In the genomic region with DNA sequence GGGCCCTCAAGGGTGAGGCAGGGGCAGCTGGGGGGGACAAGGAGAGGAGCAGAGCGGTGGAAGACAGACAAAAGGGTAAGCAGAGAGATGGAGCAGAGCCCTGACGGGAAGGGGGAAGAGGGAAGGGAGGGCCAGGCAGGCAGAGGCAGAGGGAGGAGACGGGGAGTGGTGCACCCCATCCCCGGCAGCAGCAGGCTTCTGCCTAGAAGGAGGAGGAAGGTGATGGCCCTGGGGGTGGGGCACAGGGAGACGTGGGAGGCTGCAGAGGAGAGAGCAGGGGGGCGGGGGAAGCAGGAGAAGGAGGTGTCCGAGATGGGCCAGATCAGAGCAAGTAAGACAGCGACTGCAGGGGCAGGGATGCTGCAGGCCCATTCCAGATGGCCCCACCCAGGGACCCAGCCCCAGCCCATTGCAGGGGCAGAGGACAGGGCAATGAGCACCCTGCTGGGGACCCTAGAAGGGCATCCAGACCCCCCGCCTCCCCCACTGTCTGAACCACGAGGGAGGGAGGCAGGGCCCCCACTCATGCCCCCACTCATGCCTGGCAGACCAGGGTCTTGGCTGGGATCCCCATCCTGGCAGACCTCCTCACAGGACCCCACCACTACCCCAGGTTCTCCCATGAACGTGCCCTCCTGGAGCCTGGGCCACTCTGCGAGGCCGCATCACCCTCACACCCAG, we compare ENCODE assay signal across 17 cellular contexts. TPM values are rescaled to one million over a fixed set of nuclear protein-coding genes. Genes with fewer than 3 reads are reported as not detected.
"Had no signal": no experiment of that assay in that cellular context is flagged by ENCODE, and none has a peak within 500 bp of the region (broad histone marks: within the 10 kb centered on the region; RNA-seq: fewer than 3 reads in every experiment).

No MANE protein-coding gene starts in this region.

- H3K27ac Mint-ChIP-seq: activated CD8-positive, alpha-beta memory T cell treated with anti-CD3 and anti-CD28 coated beads, Interleukin-2, amount 10 ng/mL, durations not matched to agents 7 days and 5 days; activated naive CD4-positive, alpha-beta T cell treated with anti-CD3 and anti-CD28 coated beads, Interleukin-2, amount 50 U/mL, for 24 hours; activated T-cell treated with anti-CD3 and anti-CD28 coated beads, Interleukin-2, amount 50 U/mL, for 24 hours; dendritic cell treated with granulocyte-macrophage colony-stimulating factor and Interleukin-4, amounts not matched to agents 40 ng/mL and 50 ng/mL, for 4 days; effector memory CD8-positive, alpha-beta T cell; nephron; stimulated activated naive CD8-positive, alpha-beta T cell treated with anti-CD3 and anti-CD28 coated beads, Interleukin-15, amount 100 ng/mL, for 72 hours had no signal

- ATAC-seq: activated CD8-positive, alpha-beta memory T cell treated with anti-CD3 and anti-CD28 coated beads, Interleukin-2, amount 10 ng/mL, durations not matched to agents 7 days and 5 days; body of pancreas; effector memory CD8-positive, alpha-beta T cell; stimulated activated naive CD8-positive, alpha-beta T cell treated with anti-CD3 and anti-CD28 coated beads, Interleukin-15, amount 100 ng/mL, for 72 hours had no signal

- H3K4me3 Mint-ChIP-seq: activated CD8-positive, alpha-beta memory T cell treated with anti-CD3 and anti-CD28 coated beads, Interleukin-2, amount 10 ng/mL, durations not matched to agents 7 days and 5 days; activated naive CD4-positive, alpha-beta T cell treated with anti-CD3 and anti-CD28 coated beads, Interleukin-2, amount 50 U/mL, for 24 hours; activated T-cell treated with anti-CD3 and anti-CD28 coated beads, Interleukin-2, amount 50 U/mL, for 24 hours; dendritic cell treated with granulocyte-macrophage colony-stimulating factor and Interleukin-4, amounts not matched to agents 40 ng/mL and 50 ng/mL, for 4 days; stimulated activated naive CD8-positive, alpha-beta T cell treated with anti-CD3 and anti-CD28 coated beads, Interleukin-15, amount 100 ng/mL, for 72 hours had no signal

- DNase-seq: activated CD4-positive, alpha-beta T cell treated with anti-CD3 and anti-CD28 coated beads, Interleukin-2, amount 50 U/mL, for 4 hours; activated CD4-positive, CD25-positive, alpha-beta regulatory T cell treated with anti-CD3 and anti-CD28 coated beads, Interleukin-2, amount 50 U/mL, for 72 hours; activated CD8-positive, alpha-beta memory T cell treated with anti-CD3 and anti-CD28 coated beads, Interleukin-2, amount 10 ng/mL, durations not matched to agents 7 days and 5 days; activated effector memory CD4-positive, alpha-beta T cell treated with Interleukin-2 at 50 U/mL for 16 hours; activated T-cell treated with anti-CD3 and anti-CD28 coated beads, Interleukin-2, amount 50 U/mL, for 24 hours; body of pancreas; effector memory CD8-positive, alpha-beta T cell; hypothalamus; stimulated activated CD4-positive, alpha-beta T cell treated with anti-CD3 and anti-CD28 coated beads, Interleukin-15, amount 100 ng/mL, for 24 hours; stimulated activated CD4-positive, alpha-beta T cell treated with anti-CD3 and anti-CD28 coated beads, Interleukin-4, amount 100 ng/mL, for 24 hours; stimulated activated naive CD8-positive, alpha-beta T cell treated with anti-CD3 and anti-CD28 coated beads, Interleukin-15, amount 100 ng/mL, for 72 hours; T-helper 2 cell; testis had no signal

- H3K9me3 Mint-ChIP-seq: activated naive CD4-positive, alpha-beta T cell treated with anti-CD3 and anti-CD28 coated beads, Interleukin-2, amount 50 U/mL, for 24 hours; activated T-cell treated with anti-CD3 and anti-CD28 coated beads, Interleukin-2, amount 50 U/mL, for 24 hours; dendritic cell treated with granulocyte-macrophage colony-stimulating factor and Interleukin-4, amounts not matched to agents 40 ng/mL and 50 ng/mL, for 4 days; effector memory CD8-positive, alpha-beta T cell; stimulated activated naive CD8-positive, alpha-beta T cell treated with anti-CD3 and anti-CD28 coated beads, Interleukin-15, amount 100 ng/mL, for 72 hours had no signal

- H3K27ac ChIP-seq: body of pancreas, testis had no signal

- H3K4me1 ChIP-seq: testis had no signal

- H3K27me3 ChIP-seq: testis had no signal

- H3K9me3 ChIP-seq: body of pancreas, testis had no signal

- H3K4me3 ChIP-seq: body of pancreas, testis had no signal

- H3K36me3 Mint-ChIP-seq: activated CD8-positive, alpha-beta memory T cell treated with anti-CD3 and anti-CD28 coated beads, Interleukin-2, amount 10 ng/mL, durations not matched to agents 7 days and 5 days; activated naive CD4-positive, alpha-beta T cell treated with anti-CD3 and anti-CD28 coated beads, Interleukin-2, amount 50 U/mL, for 24 hours had no signal

RNA-seq across cellular contexts. Expression of gene AVPR2, which starts 21.2 kb away (rescaled TPM):
- total RNA-seq: activated CD8-positive, alpha-beta memory T cell treated with anti-CD3 and anti-CD28 coated beads, Interleukin-2, amount 10 ng/mL, durations not matched to agents 7 days and 5 days; osteocyte had no signal
